ENCODE assay signal across 14 cellular contexts in the genomic region with DNA sequence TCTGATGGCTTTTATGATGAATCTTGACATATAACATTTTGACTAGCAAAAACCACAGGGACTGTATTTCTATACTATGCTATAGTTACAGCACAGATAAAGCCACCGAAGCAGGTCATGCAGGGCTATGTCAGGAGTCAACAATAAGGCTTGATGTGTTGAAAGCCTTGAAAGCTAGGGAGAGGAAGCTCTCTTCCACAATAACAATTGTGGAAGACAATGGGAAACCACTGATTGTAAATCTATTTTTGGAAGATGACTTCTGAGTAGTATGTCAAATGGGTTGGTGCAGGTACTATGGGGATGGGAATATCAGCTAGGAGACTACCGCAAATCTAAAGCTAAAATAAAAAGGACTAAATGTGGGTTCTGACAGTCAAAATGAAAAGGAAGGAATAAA. TPM values are rescaled to one million over a fixed set of nuclear protein-coding genes. Genes with fewer than 3 reads are reported as not detected.
DNase-seq lines count a peak whose midpoint lies in the region; ATAC-seq, FAIRE-seq and TF ChIP-seq lines count a peak whose summit lies in the region.
"Had no signal": no experiment of that assay in that cellular context is flagged by ENCODE, and none has a peak within 500 bp of the region (broad histone marks: within the 10 kb centered on the region; RNA-seq: fewer than 3 reads in every experiment).

No MANE protein-coding gene starts in this region.

- DNase-seq in activated T-cell treated with anti-CD3 and anti-CD28 coated beads, Interleukin-2, amount 50 U/mL, for 72 hours: no peak
- no peak for DNase-seq in activated T-cell treated with anti-CD3 and anti-CD28 coated beads, Interleukin-2, amount 50 U/mL, for 24 hours
- DNase-seq in T-cell (no peak), endothelial cell of umbilical vein (ENCODE audit: low read depth, low spot score) (no peak), RCC 7860 (ENCODE audit: low spot score) (no peak), CD1c-positive myeloid dendritic cell (ENCODE audit: extremely low spot score) (no peak)
- DNase-seq: BE2C, DMS53 had no signal

- no peaks in the 10 kb centered on the region for H3K27me3 ChIP-seq in endothelial cell of umbilical vein (ENCODE audit: control insufficient read depth in 2 of 2, insufficient read depth in 2 of 2, low read length in 2 of 2)
- H3K27me3 ChIP-seq: BE2C had no signal

- no TSS peak for BruUV-seq in endothelial cell of umbilical vein (replicated peaks; lab: Mats Ljungman, UMichigan)

- H3K4me3 ChIP-seq in endothelial cell of umbilical vein (replicated peaks in 1 of 3; ENCODE audit: insufficient read depth in 1 of 3, low read depth in 1 of 3, low read length in 3 of 3): no peak overlapping the region

- H3K4me1 ChIP-seq in endothelial cell of umbilical vein (ENCODE audit: control insufficient read depth, extremely low read depth, insufficient read depth, low read length): peaks cover 8% of the 10 kb centered on the region
- H3K4me1 ChIP-seq: BE2C had no signal

- peaks cover 10% of the 10 kb centered on the region for H3K79me2 ChIP-seq in endothelial cell of umbilical vein (ENCODE audit: control insufficient read depth, insufficient read depth, low read length)

- no peaks in the 10 kb centered on the region for H3K9me3 Mint-ChIP-seq in activated T-cell treated with anti-CD3 and anti-CD28 coated beads, Interleukin-2, amount 50 U/mL, for 72 hours
- no peaks in the 10 kb centered on the region for H3K9me3 Mint-ChIP-seq in activated T-cell treated with anti-CD3 and anti-CD28 coated beads, Interleukin-2, amount 50 U/mL, for 24 hours
- no peaks in the 10 kb centered on the region for H3K9me3 Mint-ChIP-seq in T-cell

- peaks cover 3% of the 10 kb centered on the region for H3K4me1 Mint-ChIP-seq in activated T-cell treated with anti-CD3 and anti-CD28 coated beads, Interleukin-2, amount 50 U/mL, for 72 hours (ENCODE audit: low read depth)
- H3K4me1 Mint-ChIP-seq in activated T-cell treated with anti-CD3 and anti-CD28 coated beads, Interleukin-2, amount 50 U/mL, for 24 hours (ENCODE audit: low read depth): peaks cover 22% of the 10 kb centered on the region
- H3K4me1 Mint-ChIP-seq in T-cell: peaks cover 15 to 16% (median 15%) of the 10 kb centered on the region in 3 donors

- no peaks in the 10 kb centered on the region for H4K20me1 ChIP-seq in endothelial cell of umbilical vein (replicated peaks; ENCODE audit: control insufficient read depth, extremely low read depth, insufficient read depth, low read length)

- H3K27me3 Mint-ChIP-seq in activated T-cell treated with anti-CD3 and anti-CD28 coated beads, Interleukin-2, amount 50 U/mL, for 72 hours (ENCODE audit: low read depth): no peaks in the 10 kb centered on the region
- H3K27me3 Mint-ChIP-seq in activated T-cell treated with anti-CD3 and anti-CD28 coated beads, Interleukin-2, amount 50 U/mL, for 24 hours: no peaks in the 10 kb centered on the region
- no peaks in the 10 kb centered on the region for H3K27me3 Mint-ChIP-seq in T-cell

- CTCF ChIA-PET in T-cell (lab: Charles Lee): no interaction called here
- CTCF ChIA-PET in endothelial cell of umbilical vein (lab: Charles Lee): interaction anchor here (6.6 kb wide), 1 partner anchor 14 kb away, joined by 82 read pairs; a partner anchor contains a TSS

- dilution Hi-C loops in endothelial cell of umbilical vein (cut with MboI; ENCODE audit: extremely low pct_ligation_motif_present, low sequenced_read_pairs): no loop called here

- POLR2A ChIA-PET in T-cell (lab: Charles Lee): no interaction called here
- POLR2A ChIA-PET in endothelial cell of umbilical vein (lab: Charles Lee): no interaction called here

- FAIRE-seq in endothelial cell of umbilical vein (lab: Jason Lieb, UNC): peak; percentile 53
- FAIRE-seq in RCC 7860 (lab: Jason Lieb, UNC): no peak
- FAIRE-seq: A204.1, H54 had no signal

- no peak overlapping the region for H3K4me2 ChIP-seq in endothelial cell of umbilical vein (ENCODE audit: insufficient read depth, low read length)

- H3K4me3 Mint-ChIP-seq in activated T-cell treated with anti-CD3 and anti-CD28 coated beads, Interleukin-2, amount 50 U/mL, for 72 hours: no peak overlapping the region
- H3K4me3 Mint-ChIP-seq in activated T-cell treated with anti-CD3 and anti-CD28 coated beads, Interleukin-2, amount 50 U/mL, for 24 hours: no peak overlapping the region
- no peak overlapping the region for H3K4me3 Mint-ChIP-seq in T-cell

- TF ChIP-seq POLR2A in endothelial cell of umbilical vein (IDR thresholded peaks at IDR 0.05; ENCODE audit: low read depth, low read length): no peak

- no peaks in the 10 kb centered on the region for H3K9me3 ChIP-seq in endothelial cell of umbilical vein (replicated peaks; ENCODE audit: control insufficient read depth, insufficient read depth, low read length)
- H3K9me3 ChIP-seq: BE2C had no signal

- intact Hi-C loops in endothelial cell of umbilical vein (cut with micrococcal nuclease): no loop called here

- no peak overlapping the region for H2AFZ ChIP-seq in endothelial cell of umbilical vein (ENCODE audit: low read depth, low read length)

- H3K36me3 ChIP-seq in endothelial cell of umbilical vein (ENCODE audit: control insufficient read depth in 2 of 2, extremely low read depth in 1 of 2, insufficient read depth in 2 of 2, low read length in 2 of 2): no peaks in the 10 kb centered on the region
- H3K36me3 ChIP-seq: BE2C had no signal

- no peak for ATAC-seq in activated T-cell treated with anti-CD3 and anti-CD28 coated beads, Interleukin-2, amount 50 U/mL, for 72 hours (replicated peaks in 1 of 2)
- no peak for ATAC-seq in T-cell (replicated peaks in 1 of 4)
- ATAC-seq in GM21576 (IDR thresholded peaks at IDR 0.05; ENCODE audit: unreplicated experiment): no peak
- ATAC-seq: HCT116 had no signal

- no peak overlapping the region for H3K9ac ChIP-seq in endothelial cell of umbilical vein (replicated peaks; ENCODE audit: extremely low read depth, insufficient read depth, low read length)

- no peak overlapping the region for H3K27ac ChIP-seq in endothelial cell of umbilical vein (ENCODE audit: insufficient read depth, low read depth, low read length)
- H3K27ac ChIP-seq: C4-2B, HL-60 had no signal

- H3K27ac Mint-ChIP-seq in activated T-cell treated with anti-CD3 and anti-CD28 coated beads, Interleukin-2, amount 50 U/mL, for 72 hours: peak overlapping the region; percentile 25
- H3K27ac Mint-ChIP-seq in activated T-cell treated with anti-CD3 and anti-CD28 coated beads, Interleukin-2, amount 50 U/mL, for 24 hours: no peak overlapping the region
- peak overlapping the region; percentile 4 to 22 for H3K27ac Mint-ChIP-seq in T-cell

- H3K36me3 Mint-ChIP-seq in activated T-cell treated with anti-CD3 and anti-CD28 coated beads, Interleukin-2, amount 50 U/mL, for 72 hours (ENCODE audit: insufficient read depth in 2 of 2): peaks cover 2 to 5% of the 10 kb centered on the region in 2 donors
- H3K36me3 Mint-ChIP-seq in activated T-cell treated with anti-CD3 and anti-CD28 coated beads, Interleukin-2, amount 50 U/mL, for 24 hours (ENCODE audit: low read depth): peaks cover 32% of the 10 kb centered on the region
- peaks cover 4% of the 10 kb centered on the region for H3K36me3 Mint-ChIP-seq in T-cell

- H3K9me1 ChIP-seq in endothelial cell of umbilical vein (replicated peaks; ENCODE audit: control insufficient read depth, extremely low read depth, insufficient read depth, low read length): no peaks in the 10 kb centered on the region

- TF ChIP-seq CTCF in endothelial cell of umbilical vein (IDR thresholded peaks at IDR 0.05; ENCODE audit: extremely low read depth in 1 of 2, insufficient read depth in 1 of 2, low read depth in 1 of 2, low read length in 2 of 2): no peak

TF ChIP-seq in endothelial cell of umbilical vein, 7 proteins besides CTCF, POLR2A, EP300 and RAD21:
- TF ChIP-seq JUN (IDR thresholded peaks at IDR 0.05; ENCODE audit: borderline replicate concordance, insufficient read depth, insufficient read length, low read depth) (peak; percentile 11), EZH2 (IDR thresholded peaks at IDR 0.05; ENCODE audit: borderline replicate concordance, low read depth, low read length, severe bottlenecking) (no peak)

RNA-seq across cellular contexts. Expression of a gene that starts 4.0 kb away (rescaled TPM):
- 10 to 100 TPM; 32.1 to 33.9 TPM for total RNA-seq in activated T-cell treated with anti-CD3 and anti-CD28 coated beads, Interleukin-2, amount 50 U/mL, for 72 hours
- total RNA-seq in T-cell (10 to 100 TPM; 35.3 to 48.6 (median 36.3) TPM), endothelial cell of umbilical vein (37.5 and 37.7 TPM in 2 replicates)
- polyA plus RNA-seq in endothelial cell of umbilical vein: 18.7 and 18.9 TPM in 2 replicates
- polyA plus RNA-seq in endothelial cell of umbilical vein (2011; cell fraction: cytosol; rRNA removed): 23.0 and 24.3 TPM in 2 replicates
- polyA plus RNA-seq in endothelial cell of umbilical vein (2011; cell fraction: nucleus; rRNA removed): 58.3 and 78.1 TPM in 2 replicates
- 14.1 and 21.0 TPM in 2 replicates for polyA plus RNA-seq in endothelial cell of umbilical vein (2012)
- polyA minus RNA-seq in endothelial cell of umbilical vein: 34.3 and 34.4 TPM in 2 replicates
- polyA minus RNA-seq in endothelial cell of umbilical vein (2011; cell fraction: cytosol; rRNA and poly(A)+ RNA removed): 25.4 TPM
- polyA minus RNA-seq in endothelial cell of umbilical vein (2011; cell fraction: nucleus; rRNA and poly(A)+ RNA removed): 64.2 and 98.2 TPM in 2 replicates

RNA-seq across cellular contexts. Expression of a gene that starts 14.6 kb away (rescaled TPM):
- total RNA-seq in activated T-cell treated with anti-CD3 and anti-CD28 coated beads, Interleukin-2, amount 50 U/mL, for 72 hours: 10 to 100 TPM; 45.7 to 46.9 TPM
- total RNA-seq in T-cell (10 to 100 TPM; 38.1 to 48.1 (median 44.5) TPM), endothelial cell of umbilical vein (29.3 and 30.3 TPM in 2 replicates)
- polyA plus RNA-seq in endothelial cell of umbilical vein: 4.7 and 6.4 TPM in 2 replicates
- polyA plus RNA-seq in endothelial cell of umbilical vein (2011; cell fraction: cytosol; rRNA removed): 6.8 and 7.2 TPM in 2 replicates
- 9.6 and 11.1 TPM in 2 replicates for polyA plus RNA-seq in endothelial cell of umbilical vein (2011; cell fraction: nucleus; rRNA removed)
- 10.8 and 17.6 TPM in 2 replicates for polyA plus RNA-seq in endothelial cell of umbilical vein (2012)
- 23.2 and 25.7 TPM in 2 replicates for polyA minus RNA-seq in endothelial cell of umbilical vein
- polyA minus RNA-seq in endothelial cell of umbilical vein (2011; cell fraction: cytosol; rRNA and poly(A)+ RNA removed): 35.4 TPM
- polyA minus RNA-seq in endothelial cell of umbilical vein (2011; cell fraction: nucleus; rRNA and poly(A)+ RNA removed): 18.0 and 26.5 TPM in 2 replicates
